In the genomic region with DNA sequence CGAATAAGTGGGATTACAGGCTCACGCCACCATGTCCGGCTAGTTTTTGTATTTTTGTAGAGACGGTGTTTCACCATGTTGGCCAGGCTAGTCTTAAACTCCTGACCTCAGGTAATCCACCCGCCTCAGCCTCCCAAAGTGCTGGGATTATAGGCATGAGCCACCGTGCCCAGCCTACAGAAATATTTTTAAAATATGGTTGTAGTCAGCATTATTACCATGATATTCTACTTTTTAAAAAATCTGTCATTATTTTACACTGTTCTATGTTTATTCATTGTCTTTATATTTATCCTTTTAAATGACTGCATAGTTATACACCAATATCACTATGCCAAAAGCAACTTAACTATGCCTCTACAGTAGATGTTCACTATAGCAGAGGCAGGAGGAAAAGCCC, we compare ENCODE assay signal across 7 cellular contexts.
"Had no signal": no experiment of that assay in that cellular context is flagged by ENCODE, and none has a peak within 500 bp of the region (broad histone marks: within the 10 kb centered on the region; RNA-seq: fewer than 3 reads in every experiment).

No MANE protein-coding gene starts in this region.

- H3K4me3 ChIP-seq: GM12878 had no signal

- ATAC-seq: GM12878 had no signal

- FAIRE-seq: GM12878, GM12891, GM12892, GM18507, GM19239 had no signal

- DNase-seq: GDM1, GF-D8 had no signal
